24 cellular contexts compared by ENCODE assay signal in the genomic region with DNA sequence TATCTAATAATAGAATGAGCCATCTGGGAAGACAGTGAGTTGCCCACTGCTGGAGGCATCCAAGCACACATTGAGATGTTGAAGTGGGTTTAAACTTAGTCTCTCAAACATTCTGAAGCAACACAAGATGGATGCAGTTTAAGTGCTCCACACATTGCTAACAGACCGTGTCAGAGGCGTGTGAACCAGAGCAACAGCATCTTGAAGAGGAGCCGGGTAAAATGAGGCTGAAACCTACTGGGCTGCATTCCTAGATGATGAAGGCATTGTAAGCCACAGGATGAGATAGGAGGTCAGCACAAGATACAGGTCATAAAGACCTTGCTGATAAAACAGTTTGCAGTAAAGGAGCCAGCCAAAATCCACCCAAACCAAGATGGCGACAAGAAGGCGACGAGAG.
"Had no signal": no experiment of that assay in that cellular context is flagged by ENCODE, and none has a peak within 500 bp of the region (broad histone marks: within the 10 kb centered on the region; RNA-seq: fewer than 3 reads in every experiment).

No MANE protein-coding gene starts in this region.

- H3K9me3 ChIP-seq: ovary, psoas muscle, right lobe of liver, sigmoid colon, thoracic aorta, thyroid gland, tibial nerve, upper lobe of right lung, uterus had no signal

- FAIRE-seq: small intestine had no signal

- H3K4me3 ChIP-seq: neural progenitor cell, ovary, psoas muscle, right lobe of liver, sigmoid colon, stomach, thoracic aorta, thyroid gland, tibial nerve, upper lobe of right lung, uterus had no signal

- H3K4me1 ChIP-seq: neural progenitor cell, parathyroid adenoma, psoas muscle, right lobe of liver, sigmoid colon, stomach, thyroid gland, tibial nerve, upper lobe of right lung, uterus had no signal

- H3K9ac ChIP-seq: neural progenitor cell, parathyroid adenoma had no signal

- H3K4me2 ChIP-seq: neural progenitor cell had no signal

- ATAC-seq: natural killer cell; psoas muscle; right cardiac atrium; right lobe of liver; stimulated activated effector memory CD8-positive, alpha-beta T cell treated with anti-CD3 and anti-CD28 coated beads, Interleukin-12 subunit alpha, Interleukin-12 subunit beta, amount 100 ng/mL, for 72 hours; stimulated activated naive B cell treated with anti-CD40 and anti-IgM and Interleukin-4, amounts not matched to agents 10 μg/mL and 1 μg/mL and 100 μg/mL, for 72 hours; upper lobe of right lung had no signal

- H3K79me2 ChIP-seq: parathyroid adenoma had no signal

- H2AFZ ChIP-seq: neural progenitor cell, parathyroid adenoma had no signal

- H3K36me3 ChIP-seq: neural progenitor cell, ovary, right lobe of liver, sigmoid colon, stomach, thoracic aorta, thyroid gland, tibial nerve, upper lobe of right lung, uterus had no signal

- DNase-seq: natural killer cell; occipital lobe; ovary; posterior cingulate gyrus; psoas muscle; right cardiac atrium; right lobe of liver; sigmoid colon; small intestine; stimulated activated CD4-positive, alpha-beta T cell treated with anti-CD3 and anti-CD28 coated beads, Interleukin-15, amount 100 ng/mL, for 24 hours; stimulated activated CD4-positive, alpha-beta T cell treated with anti-CD3 and anti-CD28 coated beads, Interleukin-2, amount 100 ng/mL, for 24 hours; stimulated activated CD4-positive, alpha-beta T cell treated with anti-CD3 and anti-CD28 coated beads, Interleukin-2, amount 100 ng/mL, for 48 hours; stimulated activated CD4-positive, alpha-beta T cell treated with anti-CD3 and anti-CD28 coated beads, Interleukin-4, amount 100 ng/mL, for 24 hours; stimulated activated naive B cell treated with anti-CD40 and anti-IgM and Interleukin-4, amounts not matched to agents 10 μg/mL and 1 μg/mL and 100 μg/mL, for 72 hours; stimulated activated naive CD4-positive, alpha-beta T cell treated with Interleukin-2 at 50 U/mL for 16 hours; stomach; thyroid gland; upper lobe of right lung; uterus had no signal

- H3K27ac ChIP-seq: neural progenitor cell, ovary, parathyroid adenoma, psoas muscle, right lobe of liver, sigmoid colon, stomach, thoracic aorta, thyroid gland, tibial nerve, upper lobe of right lung, uterus had no signal

- H3K27me3 ChIP-seq: neural progenitor cell, ovary, right lobe of liver, sigmoid colon, stomach, thyroid gland, tibial nerve, upper lobe of right lung, uterus had no signal
